1 cellular context compared by ENCODE assay signal in the genomic region with DNA sequence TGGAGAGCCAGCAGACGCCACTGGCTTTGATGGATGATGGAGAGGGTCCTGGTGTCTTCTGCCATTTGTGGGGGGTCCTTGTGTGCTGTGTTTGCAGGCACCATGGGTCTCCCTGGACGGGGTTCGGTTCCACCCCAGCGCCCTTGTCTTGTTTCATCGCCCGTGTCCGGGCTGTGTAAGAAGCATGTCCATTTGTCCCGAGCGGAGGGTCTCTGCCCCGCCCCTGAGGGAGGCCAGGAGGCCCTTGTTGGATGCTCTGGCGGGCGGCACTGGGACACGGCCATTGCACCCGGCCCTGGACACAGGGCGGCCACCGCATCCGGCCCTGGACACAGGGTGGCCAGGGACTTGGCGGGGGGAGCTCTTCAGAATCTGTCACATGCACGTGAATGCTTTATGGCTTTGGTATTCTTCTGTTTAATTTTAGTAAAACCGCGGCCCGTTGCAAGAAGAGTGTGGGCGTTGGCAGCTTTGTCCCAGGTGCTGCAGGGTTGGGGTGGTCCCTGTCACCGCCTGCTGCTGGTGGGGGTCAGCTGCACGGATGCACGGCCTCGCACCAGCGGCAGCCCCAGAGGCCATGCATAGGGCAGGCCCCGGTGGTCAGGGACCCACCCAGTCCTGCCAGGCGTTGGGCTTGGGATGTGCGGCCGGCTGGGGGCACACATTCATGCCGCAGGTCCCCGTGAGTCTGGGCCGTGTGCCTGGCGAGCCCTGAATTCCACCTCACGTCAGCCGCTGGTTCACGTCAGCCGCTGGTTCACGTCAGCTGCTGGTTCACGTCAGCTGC.
TF ChIP-seq lines count a peak whose summit lies in the region.

No MANE protein-coding gene starts in this region.

TF ChIP-seq in HCT116, 20 proteins besides CTCF, POLR2A, EP300 and RAD21:
- TF ChIP-seq FOSL1 (IDR thresholded peaks at IDR 0.05; ENCODE audit: low read depth) (no peak), CEBPB (IDR thresholded peaks at IDR 0.05; ENCODE audit: low read depth) (no peak), CBX3 (IDR thresholded peaks at IDR 0.05; ENCODE audit: low read depth) (no peak), ZFX (IDR thresholded peaks at IDR 0.05) (no peak), ZNF274 (IDR thresholded peaks at IDR 0.05; ENCODE audit: low read depth, low read length) (no peak), YY1 (IDR thresholded peaks at IDR 0.05; ENCODE audit: extremely low read depth, insufficient replicate concordance, low read depth, low read length) (no peak), POLR2AphosphoS5 (IDR thresholded peaks at IDR 0.05; ENCODE audit: low read depth, low read length) (no peak), ZBTB33 (IDR thresholded peaks at IDR 0.05; ENCODE audit: extremely low read depth, insufficient replicate concordance, low read length) (no peak), ELF1 (IDR thresholded peaks at IDR 0.05; ENCODE audit: borderline replicate concordance, low read depth) (no peak), JUND (IDR thresholded peaks at IDR 0.05) (no peak), SP1 (IDR thresholded peaks at IDR 0.05; ENCODE audit: low read depth) (no peak), TCF7L2 (IDR thresholded peaks at IDR 0.05; ENCODE audit: borderline replicate concordance, extremely low read depth, insufficient read depth, insufficient read length) (no peak), EZH2phosphoT487 (IDR thresholded peaks at IDR 0.05; ENCODE audit: borderline replicate concordance) (no peak), EGR1 (IDR thresholded peaks at IDR 0.05; ENCODE audit: low read depth) (no peak), EZH2 (IDR thresholded peaks at IDR 0.05) (no peak), SRF (IDR thresholded peaks at IDR 0.05; ENCODE audit: low read depth) (no peak)
- TF ChIP-seq, protein P1, sequence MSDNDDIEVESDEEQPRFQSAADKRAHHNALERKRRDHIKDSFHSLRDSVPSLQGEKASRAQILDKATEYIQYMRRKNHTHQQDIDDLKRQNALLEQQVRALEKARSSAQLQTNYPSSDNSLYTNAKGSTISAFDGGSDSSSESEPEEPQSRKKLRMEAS (IDR thresholded peaks at IDR 0.05) = no peak
TF ChIP-seq in HCT116: peak in this region for 0.
